Comparison of ENCODE assay signal across 20 cellular contexts in the genomic region with DNA sequence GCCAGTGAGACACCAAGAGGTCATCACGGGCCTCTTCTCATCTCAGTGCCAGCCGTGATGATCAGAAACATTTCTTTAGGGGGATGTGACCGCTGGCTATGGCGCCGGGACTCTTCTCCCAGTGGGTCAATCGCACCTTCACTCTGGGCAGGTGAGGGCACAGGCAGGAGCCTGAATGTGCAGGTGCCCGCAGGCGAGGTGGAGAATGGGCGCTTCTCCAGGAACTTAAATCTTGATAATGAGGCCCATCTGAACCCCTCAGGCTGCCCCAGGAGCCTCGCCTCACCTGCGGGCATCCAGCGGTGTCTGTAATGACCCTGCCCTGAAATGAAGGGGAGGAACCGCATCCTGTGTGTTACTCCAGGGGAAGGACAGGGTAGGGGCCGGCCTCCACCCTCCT.
"Had no signal": no experiment of that assay in that cellular context is flagged by ENCODE, and none has a peak within 500 bp of the region (broad histone marks: within the 10 kb centered on the region; RNA-seq: fewer than 3 reads in every experiment).

No MANE protein-coding gene starts in this region.

- H3K4me1 ChIP-seq: heart left ventricle, testis, tibial nerve had no signal

- H3K9me3 ChIP-seq: heart left ventricle, mucosa of descending colon, testis, tibial nerve had no signal

- DNase-seq: cortex of kidney; effector CD8-positive, alpha-beta T cell; hippocampal formation; kidney glomerular epithelial cell; mesendoderm; mucosa of descending colon; naive thymus-derived CD8-positive, alpha-beta T cell; nucleus accumbens; stimulated activated CD4-positive, alpha-beta T cell treated with anti-CD3 and anti-CD28 coated beads, Interleukin-2, amount 100 ng/mL, for 24 hours; stimulated activated CD4-positive, alpha-beta T cell treated with anti-CD3 and anti-CD28 coated beads, Interleukin-4, amount 100 ng/mL, for 4 hours; stimulated activated naive B cell treated with anti-CD40 and anti-IgM and Interleukin-4, amounts not matched to agents 10 μg/mL and 1 μg/mL and 100 μg/mL, for 72 hours; stimulated activated naive CD8-positive, alpha-beta T cell treated with anti-CD3 and anti-CD28 coated beads, Interleukin-15, amount 100 ng/mL, for 72 hours; testis had no signal

- H3K36me3 Mint-ChIP-seq: naive thymus-derived CD8-positive, alpha-beta T cell had no signal

- ATAC-seq: esophagus mucosa; heart left ventricle; mucosa of descending colon; naive thymus-derived CD8-positive, alpha-beta T cell; sciatic nerve; stimulated activated naive B cell treated with anti-CD40 and anti-IgM and Interleukin-4, amounts not matched to agents 10 μg/mL and 1 μg/mL and 100 μg/mL, for 72 hours; stimulated activated naive CD8-positive, alpha-beta T cell treated with anti-CD3 and anti-CD28 coated beads, Interleukin-15, amount 100 ng/mL, for 72 hours had no signal

- H3K27ac ChIP-seq: dorsolateral prefrontal cortex, heart left ventricle, skin epidermis, testis, tibial nerve had no signal

- H3K27me3 ChIP-seq: testis, tibial nerve had no signal

- H3K36me3 ChIP-seq: heart left ventricle, tibial nerve had no signal

- H3K27ac Mint-ChIP-seq: naive thymus-derived CD8-positive, alpha-beta T cell; stimulated activated naive B cell treated with anti-CD40 and anti-IgM and Interleukin-4, amounts not matched to agents 10 μg/mL and 1 μg/mL and 100 μg/mL, for 72 hours had no signal

- H3K9me3 Mint-ChIP-seq: naive thymus-derived CD8-positive, alpha-beta T cell; neural crest cell; stimulated activated naive CD8-positive, alpha-beta T cell treated with anti-CD3 and anti-CD28 coated beads, Interleukin-15, amount 100 ng/mL, for 72 hours had no signal

- H3K4me3 ChIP-seq: dorsolateral prefrontal cortex, heart left ventricle, mucosa of descending colon, skin epidermis, testis, tibial nerve had no signal
